ENCODE assay signal across 8 cellular contexts in the genomic region with DNA sequence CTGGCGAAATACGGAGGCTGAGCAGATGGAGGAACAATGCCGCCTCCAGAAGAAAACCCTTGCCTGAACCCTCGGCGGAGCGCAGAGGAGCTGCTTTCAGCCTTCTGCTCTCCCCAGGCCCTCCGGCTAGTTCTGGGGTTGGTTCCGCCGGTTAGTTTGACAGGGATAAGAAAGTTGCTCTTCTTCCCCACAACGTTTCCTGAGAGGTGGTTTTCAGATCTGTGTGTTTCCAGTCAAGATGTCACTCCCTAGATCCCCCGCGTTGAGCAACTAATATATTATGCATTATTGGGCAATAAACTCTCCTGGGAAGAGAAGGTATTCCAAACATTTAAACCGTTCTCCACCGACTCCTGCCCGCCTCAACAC. TPM values are rescaled to one million over a fixed set of nuclear protein-coding genes. Genes with fewer than 3 reads are reported as not detected.
DNase-seq lines count a peak whose midpoint lies in the region; ATAC-seq and TF ChIP-seq lines count a peak whose summit lies in the region.

No MANE protein-coding gene starts in this region.

- H3K36me3 Mint-ChIP-seq in CD14-positive monocyte = peaks cover 3 to 9% of the 10 kb centered on the region in 2 donors
- peaks cover 4% of the 10 kb centered on the region for H3K36me3 Mint-ChIP-seq in activated T-helper 1 cell treated with anti-CD3 and anti-CD28 coated beads, Interleukin-12 subunit alpha, Interleukin-12 subunit beta, Interleukin-2, Interleukin-4 antibody, amounts not matched to agents 30 ng/mL and 10 ng/mL and 1 ng/mL, durations not matched to agents 14 hours and 24 hours and 36 hours (ENCODE audit: low read depth)

- peaks cover 55 to 68% (median 64%) of the 10 kb centered on the region in 3 donors for H3K27me3 Mint-ChIP-seq in CD14-positive monocyte (ENCODE audit: low read depth in 3 of 3)
- peaks cover 63% of the 10 kb centered on the region for H3K27me3 Mint-ChIP-seq in activated T-helper 1 cell treated with anti-CD3 and anti-CD28 coated beads, Interleukin-12 subunit alpha, Interleukin-12 subunit beta, Interleukin-2, Interleukin-4 antibody, amounts not matched to agents 30 ng/mL and 10 ng/mL and 1 ng/mL, durations not matched to agents 14 hours and 24 hours and 36 hours (ENCODE audit: insufficient read depth)

- TF ChIP-seq CTCF in CD14-positive monocyte (IDR thresholded peaks at IDR 0.05) = no peak

- no peak for ATAC-seq in GM18502 (IDR thresholded peaks at IDR 0.05; ENCODE audit: poor library complexity, unreplicated experiment)

- peaks cover 0 to 20% (median 10%) of the 10 kb centered on the region in 7 donors for H3K9me3 Mint-ChIP-seq in CD14-positive monocyte
- no peaks in the 10 kb centered on the region for H3K9me3 Mint-ChIP-seq in activated T-helper 1 cell treated with anti-CD3 and anti-CD28 coated beads, Interleukin-12 subunit alpha, Interleukin-12 subunit beta, Interleukin-2, Interleukin-4 antibody, amounts not matched to agents 30 ng/mL and 10 ng/mL and 1 ng/mL, durations not matched to agents 14 hours and 24 hours and 36 hours

- peak overlapping the region; percentile 84 to 96 for H3K4me3 Mint-ChIP-seq in CD14-positive monocyte
- H3K4me3 Mint-ChIP-seq in activated T-helper 1 cell treated with anti-CD3 and anti-CD28 coated beads, Interleukin-12 subunit alpha, Interleukin-12 subunit beta, Interleukin-2, Interleukin-4 antibody, amounts not matched to agents 30 ng/mL and 10 ng/mL and 1 ng/mL, durations not matched to agents 14 hours and 24 hours and 36 hours = no peak overlapping the region

- DNase-seq in CD14-positive monocyte (ENCODE audit: low spot score) (no peak), NCI-H226 (peak; percentile 63), fibroblast of peridontal ligament (ENCODE audit: extremely low read depth) (peak; percentile 70), occipital lobe (lab: John Stamatoyannopoulos, UW) (peak; percentile 70), iPS-NIHi11 (ENCODE audit: low spot score) (no peak), T1000 (lab: John Stamatoyannopoulos, UW) (no peak)
- DNase-seq in activated T-helper 1 cell treated with anti-CD3 and anti-CD28 coated beads, Interleukin-12 subunit alpha, Interleukin-12 subunit beta, Interleukin-2, Interleukin-4 antibody, amounts not matched to agents 30 ng/mL and 10 ng/mL and 1 ng/mL, durations not matched to agents 14 hours and 24 hours and 36 hours (ENCODE audit: low spot score) = no peak

- no peak overlapping the region for H3K27ac Mint-ChIP-seq in CD14-positive monocyte
- no peak overlapping the region for H3K27ac Mint-ChIP-seq in activated T-helper 1 cell treated with anti-CD3 and anti-CD28 coated beads, Interleukin-12 subunit alpha, Interleukin-12 subunit beta, Interleukin-2, Interleukin-4 antibody, amounts not matched to agents 30 ng/mL and 10 ng/mL and 1 ng/mL, durations not matched to agents 14 hours and 24 hours and 36 hours

- peaks cover 37% of the 10 kb centered on the region for H3K4me1 Mint-ChIP-seq in CD14-positive monocyte
- H3K4me1 Mint-ChIP-seq in activated T-helper 1 cell treated with anti-CD3 and anti-CD28 coated beads, Interleukin-12 subunit alpha, Interleukin-12 subunit beta, Interleukin-2, Interleukin-4 antibody, amounts not matched to agents 30 ng/mL and 10 ng/mL and 1 ng/mL, durations not matched to agents 14 hours and 24 hours and 36 hours (ENCODE audit: low read depth) = peaks cover 25% of the 10 kb centered on the region

- intact Hi-C loops in CD14-positive monocyte (cut with micrococcal nuclease) = no loop called here
- intact Hi-C loops in activated T-helper 1 cell treated with anti-CD3 and anti-CD28 coated beads, Interleukin-12 subunit alpha, Interleukin-12 subunit beta, Interleukin-2, Interleukin-4 antibody, amounts not matched to agents 30 ng/mL and 10 ng/mL and 1 ng/mL, durations not matched to agents 14 hours and 24 hours and 36 hours (cut with micrococcal nuclease) = loop anchor here (5.0 kb wide), 2 partner anchors 189 to 1044 kb away; no protein-coding TSS in a partner anchor

RNA-seq across cellular contexts. Expression of gene NLGN1, which starts 0.6 kb away (rescaled TPM):
- polyA plus RNA-seq in CD14-positive monocyte = not detected
- 126 TPM for total RNA-seq in occipital lobe
- not detected in 2 replicates for total RNA-seq in activated T-helper 1 cell treated with anti-CD3 and anti-CD28 coated beads, Interleukin-12 subunit alpha, Interleukin-12 subunit beta, Interleukin-2, Interleukin-4 antibody, amounts not matched to agents 30 ng/mL and 10 ng/mL and 1 ng/mL, durations not matched to agents 14 hours and 24 hours and 36 hours

Comparison
In these comparisons a context has a peak if more than half of its experiments do, and no peak if none do; other contexts are left out.
1. DNase-seq: peak in NCI-H226 (single experiment), fibroblast of peridontal ligament (single experiment) and occipital lobe (single experiment); none in CD14-positive monocyte (single experiment), iPS-NIHi11 (single experiment), T1000 (single experiment) and activated T-helper 1 cell treated with anti-CD3 and anti-CD28 coated beads, Interleukin-12 subunit alpha, Interleukin-12 subunit beta, Interleukin-2, Interleukin-4 antibody, amounts not matched to agents 30 ng/mL and 10 ng/mL and 1 ng/mL, durations not matched to agents 14 hours and 24 hours and 36 hours (single experiment).
2. RNA of gene NLGN1, which starts 0.6 kb away (total RNA-seq): 126 TPM in occipital lobe (single experiment); not detected in activated T-helper 1 cell treated with anti-CD3 and anti-CD28 coated beads, Interleukin-12 subunit alpha, Interleukin-12 subunit beta, Interleukin-2, Interleukin-4 antibody, amounts not matched to agents 30 ng/mL and 10 ng/mL and 1 ng/mL, durations not matched to agents 14 hours and 24 hours and 36 hours; every median in the first group is over 100 times any median in the second.